ENCODE assay signal across 8 cellular contexts in genomic region chr9:99162759-99163364, GRCh38. TPM values are rescaled to one million over a fixed set of nuclear protein-coding genes. Genes with fewer than 3 reads are reported as not detected.
DNase-seq lines count a peak whose midpoint lies in the region; ATAC-seq and TF ChIP-seq lines count a peak whose summit lies in the region.

No MANE protein-coding gene starts in this region.

- intact Hi-C loops in CD8-positive, alpha-beta T cell (cut with DNase I, micrococcal nuclease), result loop anchor here (2.0 to 10.0 kb wide), 6 partner anchors 22 to 1432 kb away; no protein-coding TSS in a partner anchor
- intact Hi-C loops in activated T-helper 2 cell treated with anti-CD3 and anti-CD28 coated beads, Interferon-gamma antibody, Interleukin-2, Interleukin-4, amounts not matched to agents 10 μg/mL and 5 μg/mL and 100 μg/mL, durations not matched to agents 14 hours and 24 hours and 36 hours (cut with micrococcal nuclease), result no loop called here

- CTCF ChIA-PET in CD8-positive, alpha-beta T cell (lab: Charles Lee), result interaction anchor here (0.6 to 6.6 kb wide), 8 partner anchors 10 to 1275 kb away, joined by 3 to 58 read pairs (median 3); no protein-coding TSS in a partner anchor

- peaks cover 14% of the 10 kb centered on the region for H3K4me1 ChIP-seq in CD8-positive, alpha-beta T cell (ENCODE audit: insufficient read depth, low read length)

- H3K27ac ChIP-seq in CD8-positive, alpha-beta T cell (ENCODE audit: low read depth, low read length), result no peak overlapping the region

- H3K4me3 ChIP-seq in CD8-positive, alpha-beta T cell (ENCODE audit: low read depth, low read length), result no peak overlapping the region
- H3K4me3 ChIP-seq in MG63, result no peak overlapping the region

- H3K27ac Mint-ChIP-seq in CD8-positive, alpha-beta T cell, result no peak overlapping the region
- H3K27ac Mint-ChIP-seq in natural killer cell treated with Interleukin-12 subunit alpha and Interleukin-12 subunit beta and Interleukin-15 and Interleukin-18, amount 100 ng/mL, for 72 hours, result peak overlapping the region; percentile 17 to 53
- H3K27ac Mint-ChIP-seq in activated T-helper 2 cell treated with anti-CD3 and anti-CD28 coated beads, Interferon-gamma antibody, Interleukin-2, Interleukin-4, amounts not matched to agents 10 μg/mL and 5 μg/mL and 100 μg/mL, durations not matched to agents 14 hours and 24 hours and 36 hours, result no peak overlapping the region

- no peaks in the 10 kb centered on the region for H3K27me3 Mint-ChIP-seq in CD8-positive, alpha-beta T cell (ENCODE audit: low read depth)
- no peaks in the 10 kb centered on the region for H3K27me3 Mint-ChIP-seq in natural killer cell treated with Interleukin-12 subunit alpha and Interleukin-12 subunit beta and Interleukin-15 and Interleukin-18, amount 100 ng/mL, for 72 hours
- H3K27me3 Mint-ChIP-seq in activated T-helper 2 cell treated with anti-CD3 and anti-CD28 coated beads, Interferon-gamma antibody, Interleukin-2, Interleukin-4, amounts not matched to agents 10 μg/mL and 5 μg/mL and 100 μg/mL, durations not matched to agents 14 hours and 24 hours and 36 hours (ENCODE audit: low read depth), result peaks cover 18% of the 10 kb centered on the region

- H3K4me3 Mint-ChIP-seq in CD8-positive, alpha-beta T cell, result no peak overlapping the region
- no peak overlapping the region for H3K4me3 Mint-ChIP-seq in natural killer cell treated with Interleukin-12 subunit alpha and Interleukin-12 subunit beta and Interleukin-15 and Interleukin-18, amount 100 ng/mL, for 72 hours
- no peak overlapping the region for H3K4me3 Mint-ChIP-seq in activated T-helper 2 cell treated with anti-CD3 and anti-CD28 coated beads, Interferon-gamma antibody, Interleukin-2, Interleukin-4, amounts not matched to agents 10 μg/mL and 5 μg/mL and 100 μg/mL, durations not matched to agents 14 hours and 24 hours and 36 hours (ENCODE audit: low read depth)

- TF ChIP-seq CTCF in CD8-positive, alpha-beta T cell (IDR thresholded peaks at IDR 0.05), result peak; percentile 86

- DNase-seq in CD8-positive, alpha-beta T cell, result no peak
- DNase-seq in NCI-H748 treated with DMSO at 0.1 percent for 48 hours (lab: John Stamatoyannopoulos, UW) (peak; percentile 30), dermis microvascular lymphatic vessel endothelial cell (ENCODE audit: low read depth in 2 of 2) (peak; percentile 43 to 50), MG63 (no peak)
- no peak for DNase-seq in natural killer cell treated with Interleukin-12 subunit alpha and Interleukin-12 subunit beta and Interleukin-15 and Interleukin-18, amount 100 ng/mL, for 72 hours (ENCODE audit: low spot score)
- DNase-seq in activated T-helper 2 cell treated with anti-CD3 and anti-CD28 coated beads, Interferon-gamma antibody, Interleukin-2, Interleukin-4, amounts not matched to agents 10 μg/mL and 5 μg/mL and 100 μg/mL, durations not matched to agents 14 hours and 24 hours and 36 hours (ENCODE audit: low spot score), result no peak

- no peak for ATAC-seq in CD8-positive, alpha-beta T cell
- ATAC-seq in GM21723 (IDR thresholded peaks at IDR 0.05; ENCODE audit: unreplicated experiment) (peak; percentile 66), HG02870 (IDR thresholded peaks at IDR 0.05; ENCODE audit: unreplicated experiment) (no peak)
- peak in 1 of 2 donors; percentile 38 for ATAC-seq in natural killer cell treated with Interleukin-12 subunit alpha and Interleukin-12 subunit beta and Interleukin-15 and Interleukin-18, amount 100 ng/mL, for 72 hours

- no peaks in the 10 kb centered on the region for H3K9me3 ChIP-seq in CD8-positive, alpha-beta T cell (ENCODE audit: low read length)
- H3K9me3 ChIP-seq in MG63, result no peaks in the 10 kb centered on the region

- H3K4me1 Mint-ChIP-seq in CD8-positive, alpha-beta T cell (ENCODE audit: low read depth), result peaks cover 26% of the 10 kb centered on the region
- peaks cover 40 to 54% of the 10 kb centered on the region in 2 donors for H3K4me1 Mint-ChIP-seq in natural killer cell treated with Interleukin-12 subunit alpha and Interleukin-12 subunit beta and Interleukin-15 and Interleukin-18, amount 100 ng/mL, for 72 hours (ENCODE audit: low read depth in 2 of 2)
- peaks cover 31% of the 10 kb centered on the region for H3K4me1 Mint-ChIP-seq in activated T-helper 2 cell treated with anti-CD3 and anti-CD28 coated beads, Interferon-gamma antibody, Interleukin-2, Interleukin-4, amounts not matched to agents 10 μg/mL and 5 μg/mL and 100 μg/mL, durations not matched to agents 14 hours and 24 hours and 36 hours (ENCODE audit: low read depth)

- H3K36me3 ChIP-seq in CD8-positive, alpha-beta T cell (ENCODE audit: insufficient read depth, low read length), result no peaks in the 10 kb centered on the region
- H3K36me3 ChIP-seq in MG63, result no peaks in the 10 kb centered on the region

- H3K9me3 Mint-ChIP-seq in CD8-positive, alpha-beta T cell, result no peaks in the 10 kb centered on the region
- H3K9me3 Mint-ChIP-seq in natural killer cell treated with Interleukin-12 subunit alpha and Interleukin-12 subunit beta and Interleukin-15 and Interleukin-18, amount 100 ng/mL, for 72 hours, result no peaks in the 10 kb centered on the region
- H3K9me3 Mint-ChIP-seq in activated T-helper 2 cell treated with anti-CD3 and anti-CD28 coated beads, Interferon-gamma antibody, Interleukin-2, Interleukin-4, amounts not matched to agents 10 μg/mL and 5 μg/mL and 100 μg/mL, durations not matched to agents 14 hours and 24 hours and 36 hours, result no peaks in the 10 kb centered on the region

- POLR2A ChIA-PET in CD8-positive, alpha-beta T cell (lab: Charles Lee), result no interaction called here

- H3K27me3 ChIP-seq in CD8-positive, alpha-beta T cell (ENCODE audit: insufficient read depth, low read length), result no peaks in the 10 kb centered on the region
- H3K27me3 ChIP-seq in MG63, result no peaks in the 10 kb centered on the region

- H3K36me3 Mint-ChIP-seq in CD8-positive, alpha-beta T cell, result no peaks in the 10 kb centered on the region
- H3K36me3 Mint-ChIP-seq in natural killer cell treated with Interleukin-12 subunit alpha and Interleukin-12 subunit beta and Interleukin-15 and Interleukin-18, amount 100 ng/mL, for 72 hours, result no peaks in the 10 kb centered on the region
- H3K36me3 Mint-ChIP-seq in activated T-helper 2 cell treated with anti-CD3 and anti-CD28 coated beads, Interferon-gamma antibody, Interleukin-2, Interleukin-4, amounts not matched to agents 10 μg/mL and 5 μg/mL and 100 μg/mL, durations not matched to agents 14 hours and 24 hours and 36 hours (ENCODE audit: low read depth), result no peaks in the 10 kb centered on the region

RNA-seq across cellular contexts. Expression of gene TGFBR1, which starts 57.9 kb away (rescaled TPM):
- 10 to 100 TPM; 24.2 to 25.8 TPM for total RNA-seq in CD8-positive, alpha-beta T cell
- total RNA-seq in dermis microvascular lymphatic vessel endothelial cell, result 11.3 and 14.0 TPM in 2 replicates
- total RNA-seq in natural killer cell treated with Interleukin-12 subunit alpha and Interleukin-12 subunit beta and Interleukin-15 and Interleukin-18, amount 100 ng/mL, for 72 hours, result 100 to 1,000 TPM in 1 of 2 donors, 10 to 100 TPM in 1; 62.7 to 105 TPM
- 30.6 and 30.8 TPM in 2 replicates for total RNA-seq in activated T-helper 2 cell treated with anti-CD3 and anti-CD28 coated beads, Interferon-gamma antibody, Interleukin-2, Interleukin-4, amounts not matched to agents 10 μg/mL and 5 μg/mL and 100 μg/mL, durations not matched to agents 14 hours and 24 hours and 36 hours
- total RNA-seq in MG63 (2014; rRNA removed; shearing (Covaris generic); ENCODE audit: low replicate concordance), result 19.1 and 29.4 TPM in 2 replicates

RNA-seq across cellular contexts. Expression of gene ALG2, which starts 58.9 kb away (rescaled TPM):
- 10 to 100 TPM; 21.0 to 24.7 TPM for total RNA-seq in CD8-positive, alpha-beta T cell
- 32.6 and 47.5 TPM in 2 replicates for total RNA-seq in dermis microvascular lymphatic vessel endothelial cell
- 10 to 100 TPM; 56.9 to 62.2 TPM for total RNA-seq in natural killer cell treated with Interleukin-12 subunit alpha and Interleukin-12 subunit beta and Interleukin-15 and Interleukin-18, amount 100 ng/mL, for 72 hours
- 39.5 and 41.7 TPM in 2 replicates for total RNA-seq in activated T-helper 2 cell treated with anti-CD3 and anti-CD28 coated beads, Interferon-gamma antibody, Interleukin-2, Interleukin-4, amounts not matched to agents 10 μg/mL and 5 μg/mL and 100 μg/mL, durations not matched to agents 14 hours and 24 hours and 36 hours
- total RNA-seq in MG63 (2014; rRNA removed; shearing (Covaris generic); ENCODE audit: low replicate concordance), result 22.0 and 32.5 TPM in 2 replicates

RNA-seq across cellular contexts. Expression of gene SEC61B, which starts 59.2 kb away (rescaled TPM):
- 100 to 1,000 TPM; 107 to 108 TPM for total RNA-seq in CD8-positive, alpha-beta T cell
- total RNA-seq in dermis microvascular lymphatic vessel endothelial cell, result 87.7 and 96.0 TPM in 2 replicates
- total RNA-seq in natural killer cell treated with Interleukin-12 subunit alpha and Interleukin-12 subunit beta and Interleukin-15 and Interleukin-18, amount 100 ng/mL, for 72 hours, result 100 to 1,000 TPM; 176 to 255 TPM
- 208 and 223 TPM in 2 replicates for total RNA-seq in activated T-helper 2 cell treated with anti-CD3 and anti-CD28 coated beads, Interferon-gamma antibody, Interleukin-2, Interleukin-4, amounts not matched to agents 10 μg/mL and 5 μg/mL and 100 μg/mL, durations not matched to agents 14 hours and 24 hours and 36 hours
- total RNA-seq in MG63 (2014; rRNA removed; shearing (Covaris generic); ENCODE audit: low replicate concordance), result 152 and 171 TPM in 2 replicates

Comparison
In these comparisons a context has a peak if more than half of its experiments do, and no peak if none do; other contexts are left out.
1. DNase-seq: peak in NCI-H748 treated with DMSO at 0.1 percent for 48 hours (single experiment) and dermis microvascular lymphatic vessel endothelial cell (2 of 2); none in CD8-positive, alpha-beta T cell (0 of 7), natural killer cell treated with Interleukin-12 subunit alpha and Interleukin-12 subunit beta and Interleukin-15 and Interleukin-18, amount 100 ng/mL, for 72 hours (single experiment), activated T-helper 2 cell treated with anti-CD3 and anti-CD28 coated beads, Interferon-gamma antibody, Interleukin-2, Interleukin-4, amounts not matched to agents 10 μg/mL and 5 μg/mL and 100 μg/mL, durations not matched to agents 14 hours and 24 hours and 36 hours (single experiment) and MG63 (single experiment).
2. H3K27ac Mint-ChIP-seq: peak in natural killer cell treated with Interleukin-12 subunit alpha and Interleukin-12 subunit beta and Interleukin-15 and Interleukin-18, amount 100 ng/mL, for 72 hours (2 of 2); none in CD8-positive, alpha-beta T cell (single experiment) and activated T-helper 2 cell treated with anti-CD3 and anti-CD28 coated beads, Interferon-gamma antibody, Interleukin-2, Interleukin-4, amounts not matched to agents 10 μg/mL and 5 μg/mL and 100 μg/mL, durations not matched to agents 14 hours and 24 hours and 36 hours (single experiment).